Comparison of ENCODE assay signal across 8 cellular contexts in the genomic region with DNA sequence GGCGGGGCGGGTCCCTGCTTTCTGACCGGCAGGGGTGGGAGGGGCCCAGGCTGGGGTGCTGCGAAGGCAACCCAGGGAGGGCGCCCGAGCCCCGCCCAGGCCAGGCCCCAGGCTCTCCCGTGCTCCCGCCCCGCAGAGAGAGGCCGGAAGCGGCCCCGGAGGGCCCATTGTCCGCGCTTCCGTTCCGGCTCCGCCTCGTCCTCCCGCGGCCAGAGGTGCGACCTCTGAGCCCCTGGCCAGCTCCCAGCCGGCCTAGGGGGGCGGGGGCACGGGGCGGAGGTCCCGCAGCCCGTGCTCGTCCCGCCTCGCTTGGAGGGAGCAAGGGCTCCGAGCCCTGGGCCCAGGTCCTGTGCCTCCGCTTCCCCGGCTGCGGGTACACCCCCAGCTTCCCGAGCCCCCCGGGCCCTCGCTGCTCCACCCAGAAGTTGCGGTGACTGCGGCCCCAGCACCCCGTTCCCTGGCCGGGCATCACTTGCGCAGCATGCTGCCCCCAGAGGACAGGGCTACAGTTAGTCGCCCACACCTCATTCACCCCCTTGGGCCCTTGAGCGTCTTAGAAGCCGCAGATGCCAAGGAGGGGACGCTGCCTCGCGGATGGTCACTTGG. TPM values are rescaled to one million over a fixed set of nuclear protein-coding genes. Genes with fewer than 3 reads are reported as not detected.
A peak's percentile ranks its signal among the peaks of the same experiment; 100 is the strongest.
DNase-seq lines count a peak whose midpoint lies in the region; ATAC-seq, FAIRE-seq and TF ChIP-seq lines count a peak whose summit lies in the region.

No MANE protein-coding gene starts in this region.

- H3K4me2 ChIP-seq in K562 (ENCODE audit: insufficient read depth, low read length), result peak overlapping the region; percentile 72
- H3K4me2 ChIP-seq in skeletal muscle satellite cell (ENCODE audit: low read length), result peak overlapping the region; percentile 90

- H4K20me1 ChIP-seq in K562 (replicated peaks; ENCODE audit: control insufficient read depth, insufficient read depth, low read length), result no peaks in the 10 kb centered on the region

- peaks cover 6 to 9% (median 6%) of the 10 kb centered on the region in 3 donors for H3K4me1 Mint-ChIP-seq in IgD-negative memory B cell
- peaks cover 15% of the 10 kb centered on the region for H3K4me1 Mint-ChIP-seq in T-helper 17 cell

- peak overlapping the region; percentile 87 to 98 (median 94) for H3K4me3 Mint-ChIP-seq in IgD-negative memory B cell
- H3K4me3 Mint-ChIP-seq in T-helper 17 cell, result peak overlapping the region; percentile 91

- H3K9ac ChIP-seq in K562 (ENCODE audit: insufficient read depth in 1 of 2, low read depth in 2 of 2, low read length in 2 of 2) (peak overlapping the region; percentile 71 to 90), iPS-18a (ENCODE audit: low read length) (peak overlapping the region; percentile 78), skeletal muscle satellite cell (ENCODE audit: low read depth, low read length) (peak overlapping the region; percentile 90)

- H3K36me3 ChIP-seq in K562 (ENCODE audit: control insufficient read depth, insufficient read depth, low read length) (no peaks in the 10 kb centered on the region), iPS-18a (ENCODE audit: control insufficient read depth, low read depth, low read length) (no peaks in the 10 kb centered on the region), skeletal muscle satellite cell (ENCODE audit: insufficient read depth, low read length) (no peaks in the 10 kb centered on the region)

- no peak for TF ChIP-seq EP300 in K562 (IDR thresholded peaks at IDR 0.05; ENCODE audit: low read length)

- 43% methylated on average over 8 of the region's 49 CpGs for WGBS in K562 (ENCODE audit: insufficient coverage, low coverage, missing lambda C conversion rate)

- intact Hi-C loops in K562 (cut with micrococcal nuclease), result loop anchor here (5.0 kb wide), 2 partner anchors 135 to 305 kb away; no protein-coding TSS in a partner anchor

- H3K4me3 ChIP-seq in K562, result peak overlapping the region; percentile 45
- H3K4me3 ChIP-seq in iPS-18a (ENCODE audit: low read length), result peak overlapping the region; percentile 76
- peak overlapping the region; percentile 65 for H3K4me3 ChIP-seq in skeletal muscle satellite cell (ENCODE audit: low read length)

- H3K79me2 ChIP-seq in K562 (ENCODE audit: control insufficient read depth, insufficient read depth, low read length), result no peaks in the 10 kb centered on the region

- peaks cover 5 to 51% of the 10 kb centered on the region in 2 experiments for H3K4me1 ChIP-seq in K562 (replicated peaks in 1 of 2; ENCODE audit: control insufficient read depth in 2 of 2, insufficient read depth in 2 of 2, low read length in 2 of 2)
- H3K4me1 ChIP-seq in iPS-18a (ENCODE audit: control insufficient read depth, low read depth, low read length), result peaks cover 11% of the 10 kb centered on the region
- peaks cover 51% of the 10 kb centered on the region for H3K4me1 ChIP-seq in skeletal muscle satellite cell (ENCODE audit: control insufficient read depth, insufficient read depth, low read length)

- H3K27me3 ChIP-seq in K562 (ENCODE audit: control insufficient read depth in 2 of 2, insufficient read depth in 2 of 2, low read length in 2 of 2) (no peaks in the 10 kb centered on the region), iPS-18a (ENCODE audit: control insufficient read depth, insufficient read depth, low read length) (no peaks in the 10 kb centered on the region), skeletal muscle satellite cell (ENCODE audit: control insufficient read depth, insufficient read depth, low read length) (no peaks in the 10 kb centered on the region)

- no peaks in the 10 kb centered on the region for H3K9me3 Mint-ChIP-seq in IgD-negative memory B cell

- TF ChIP-seq POLR2A in GM10847 (IDR thresholded peaks at IDR 0.05; ENCODE audit: extremely low read depth, insufficient read length) (peak; percentile 65), K562 (conservative IDR thresholded peaks at IDR 0.05) (peak; percentile 75)

- no peak for TF ChIP-seq RAD21 in K562 (CRISPR knock-in tag; conservative IDR thresholded peaks at IDR 0.05 in 1 of 2, IDR thresholded peaks at IDR 0.05 in 1 of 2)

- POLR2A ChIA-PET in K562 (lab: Yijun Ruan, JAX), result interaction anchor here (0.6 to 0.8 kb wide), 3 partner anchors 41 to 231 kb away, joined by 3 to 4 read pairs (median 4); no protein-coding TSS in a partner anchor

- no peaks in the 10 kb centered on the region for H3K9me1 ChIP-seq in K562 (ENCODE audit: control insufficient read depth, insufficient read depth, low read length)

- H3K9me3 ChIP-seq in T-helper 17 cell (ENCODE audit: control insufficient read depth, low read length, poor library complexity, severe bottlenecking) (no peaks in the 10 kb centered on the region), K562 (replicated peaks; ENCODE audit: control insufficient read depth, insufficient read depth, low read depth, low read length) (no peaks in the 10 kb centered on the region), iPS-18a (ENCODE audit: control insufficient read depth, low read depth, low read length) (no peaks in the 10 kb centered on the region), skeletal muscle satellite cell (replicated peaks; ENCODE audit: low read length) (no peaks in the 10 kb centered on the region)

- no peaks in the 10 kb centered on the region for H3K27me3 Mint-ChIP-seq in IgD-negative memory B cell
- no peaks in the 10 kb centered on the region for H3K27me3 Mint-ChIP-seq in T-helper 17 cell

- DNase-seq in T-helper 17 cell (peak; percentile 34 to 49 (median 37)), K562 (ENCODE audit: extremely low read depth in 1 of 4, low spot score in 3 of 4) (peak; percentile 90 to 96 (median 96)), DMS114 treated with DMSO at 0.1 percent for 48 hours (lab: John Stamatoyannopoulos, UW; ENCODE audit: unreplicated experiment) (no peak)

- no TSS peak for BruUV-seq in K562 (replicated peaks; lab: Mats Ljungman, UMichigan)

- CTCF ChIA-PET in K562 (lab: Yijun Ruan, JAX; ENCODE audit: low intra/inter-chr PET ratio), result interaction anchor here (0.9 to 2.8 kb wide), 3 partner anchors 198 to 308 kb away, joined by 6 to 11 read pairs (median 9); no protein-coding TSS in a partner anchor

- peak in 2 of 3 experiments; percentile 32 to 42; a peak in 3 of 6 replicates for TF ChIP-seq CTCF in K562 (IDR thresholded peaks at IDR 0.05 in 2 of 3, conservative IDR thresholded peaks at IDR 0.05 in 1 of 3; ENCODE audit: insufficient read depth in 2 of 3, low read depth in 1 of 3, low read length in 3 of 3)

- H3K36me3 Mint-ChIP-seq in IgD-negative memory B cell, result no peaks in the 10 kb centered on the region
- no peaks in the 10 kb centered on the region for H3K36me3 Mint-ChIP-seq in T-helper 17 cell (ENCODE audit: low read depth)

- FAIRE-seq in K562 (lab: Jason Lieb, UNC), result peak; percentile 63

- H3K27ac Mint-ChIP-seq in IgD-negative memory B cell (peak overlapping the region in 2 of 3 donors; percentile 62 to 91), T-helper 17 cell (peak overlapping the region; percentile 66)

- ATAC-seq in GM21717 (IDR thresholded peaks at IDR 0.05; ENCODE audit: unreplicated experiment), result peak; percentile 93
- peak; percentile 79 for ATAC-seq in T-helper 17 cell
- ATAC-seq in K562, result peak; percentile 100

- in situ Hi-C loops in K562 (cut with MboI), result no loop called here

- H3K27ac ChIP-seq in K562 (ENCODE audit: extremely low read depth, low read depth, low read length), result peak overlapping the region; percentile 81
- H3K27ac ChIP-seq in iPS-18a (ENCODE audit: low read length), result peak overlapping the region; percentile 77

- H2AFZ ChIP-seq in K562 (ENCODE audit: low read depth, low read length), result peak overlapping the region; percentile 95

TF ChIP-seq in K562, 482 proteins besides CTCF, POLR2A, EP300 and RAD21 (continues in another document):
- TF ChIP-seq FOS (IDR thresholded peaks at IDR 0.05; ENCODE audit: extremely low read depth, insufficient read length) (no peak), RBM34 (IDR thresholded peaks at IDR 0.05; ENCODE audit: borderline replicate concordance, insufficient read depth, low read length) (peak; percentile 81; the same call in 1 of the 2 replicates)

RNA-seq across cellular contexts. Expression of a gene that starts 20.4 kb away (rescaled TPM):
- polyA plus RNA-seq in IgD-negative memory B cell, result 3.0 TPM
- total RNA-seq in T-helper 17 cell, result 100 to 1,000 TPM in 1 of 2 donors, 10 to 100 TPM in 1; 78.8 to 152 TPM
- 63.2 and 146 TPM in 2 replicates for total RNA-seq in K562 (2011; cell fraction: chromatin; rRNA removed; ENCODE audit: low replicate concordance)
- total RNA-seq in K562 (2011; cell fraction: nucleolus; rRNA removed), result 60.7 and 67.2 TPM in 2 replicates
- total RNA-seq in K562 (2011; cell fraction: nucleoplasm; rRNA removed), result 60.1 and 91.1 TPM in 2 replicates
- 10.6 and 17.2 TPM in 2 replicates for total RNA-seq in K562 (2014; rRNA removed)
- 8.4 and 11.2 TPM in 2 replicates for total RNA-seq in K562 (2014; rRNA removed; fragmentation: Illumina TruSeq; extraction: Trizol)
- 18.6 and 18.8 TPM in 2 replicates for total RNA-seq in K562 (2015; rRNA removed; fragmentation: Illumina TruSeq; extraction: Trizol)
- total RNA-seq in K562 (2021), result 28.1 and 28.2 TPM in 2 replicates
- polyA plus RNA-seq in K562 (2011; rRNA removed), result 14.0 and 18.1 TPM in 2 replicates
- polyA plus RNA-seq in K562 (2011; cell fraction: cytosol; rRNA removed), result 16.9 and 18.1 TPM in 2 replicates
- polyA plus RNA-seq in K562 (2011; cell fraction: nucleus; rRNA removed), result 98.5 and 119 TPM in 2 replicates
- 27.6 and 28.7 TPM in 2 replicates for polyA plus RNA-seq in K562 (2012)
- 28.8 and 33.3 TPM in 2 replicates for polyA plus RNA-seq in K562 (2014; fragmentation: Illumina TruSeq; extraction: Trizol)
- polyA plus RNA-seq in K562 (2014; fragmentation: Nextera tagmentation; extraction: Ambion mirVana), result under 1 TPM; 0.34 to 0.70 TPM
- 24.8 and 24.9 TPM in 2 replicates for polyA plus RNA-seq in K562 (2014; rRNA removed)
- polyA minus RNA-seq in K562 (2011; rRNA and poly(A)+ RNA removed), result 10.0 and 13.0 TPM in 2 replicates
- polyA minus RNA-seq in K562 (2011; cell fraction: cytosol; rRNA and poly(A)+ RNA removed), result 16.8 and 20.7 TPM in 2 replicates
- polyA minus RNA-seq in K562 (2011; cell fraction: nucleus; rRNA and poly(A)+ RNA removed), result 24.2 and 31.4 TPM in 2 replicates
- 41.7 and 52.2 TPM in 2 replicates for total RNA-seq in skeletal muscle satellite cell (2012; rRNA removed)
